Comparison of ENCODE assay signal across 1 cellular context in the genomic region with DNA sequence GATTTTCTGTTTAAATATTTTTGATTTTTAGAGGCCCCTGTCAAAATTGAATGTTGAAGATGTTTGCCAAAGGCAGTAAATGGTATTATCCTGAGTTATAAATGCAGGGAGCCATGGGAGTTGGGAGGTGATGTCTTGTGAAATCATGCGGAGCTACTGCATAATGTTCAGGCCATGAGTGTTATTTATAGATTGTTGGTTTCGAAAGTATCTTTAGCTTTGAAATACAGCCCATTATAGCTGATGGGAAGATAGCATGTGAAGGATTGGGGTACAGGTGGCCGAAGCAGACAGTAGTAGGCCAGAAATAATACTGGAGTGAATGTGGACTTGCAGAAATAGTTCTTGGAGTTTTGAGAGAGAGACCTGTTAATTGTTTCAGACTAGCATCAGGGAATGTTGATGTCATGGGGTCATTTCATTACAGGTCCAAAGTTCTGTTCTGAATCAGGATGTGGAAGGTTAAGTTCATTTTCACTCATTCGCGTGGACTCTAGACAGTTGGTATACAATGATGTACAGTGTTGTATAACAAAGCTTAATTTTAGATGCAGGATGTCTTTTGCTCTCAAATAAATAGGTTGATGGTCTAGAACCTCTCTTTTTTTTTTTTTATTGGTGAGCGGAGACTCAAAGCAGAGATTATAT.
TF ChIP-seq lines count a peak whose summit lies in the region.

No MANE protein-coding gene starts in this region.

TF ChIP-seq in GM12878, 131 proteins besides CTCF, POLR2A, EP300 and RAD21 (continued from another document and continues in another):
- TF ChIP-seq CUX1 (IDR thresholded peaks at IDR 0.05; ENCODE audit: insufficient replicate concordance, low read depth, low read length) (no peak), HDAC2 (IDR thresholded peaks at IDR 0.05) (no peak), MEF2B (IDR thresholded peaks at IDR 0.05; ENCODE audit: partially characterized antibody, poor library complexity, severe bottlenecking) (peak; percentile 66), LARP7 (IDR thresholded peaks at IDR 0.05) (no peak), NKRF (conservative IDR thresholded peaks at IDR 0.05) (no peak), GABPA (IDR thresholded peaks at IDR 0.05; ENCODE audit: low read depth) (no peak), SIX5 (IDR thresholded peaks at IDR 0.05; ENCODE audit: low read depth, low read length, severe bottlenecking) (no peak), CHD2 (IDR thresholded peaks at IDR 0.05; ENCODE audit: borderline replicate concordance, low read depth, low read length) (no peak), PAX5 (IDR thresholded peaks at IDR 0.05; ENCODE audit: borderline replicate concordance, low read depth, low read length) (0 out of 2 replicates have a peak, but pooled peaks have one; percentile 25), STAT1 (conservative IDR thresholded peaks at IDR 0.05) (no peak), POLR2AphosphoS5 (IDR thresholded peaks at IDR 0.05; ENCODE audit: low read length) (no peak), SREBF1 (IDR thresholded peaks at IDR 0.05; ENCODE audit: low read length) (no peak), CHD1 (IDR thresholded peaks at IDR 0.05; ENCODE audit: low read depth, low read length) (no peak), ZNF24 (IDR thresholded peaks at IDR 0.05) (no peak), RBBP5 (conservative IDR thresholded peaks at IDR 0.05) (no peak), BMI1 (IDR thresholded peaks at IDR 0.05; ENCODE audit: borderline replicate concordance) (no peak), IKZF2 (IDR thresholded peaks at IDR 0.05) (0 out of 4 replicates have a peak, but pooled peaks of 1 of the 2 experiments have one; percentile 21), EED (IDR thresholded peaks at IDR 0.05; ENCODE audit: low read depth) (peak; percentile 54; the same call in 1 of the 2 replicates), RAD51 (IDR thresholded peaks at IDR 0.05) (no peak), ZBTB33 (IDR thresholded peaks at IDR 0.05) (no peak), NR2F1 (conservative IDR thresholded peaks at IDR 0.05) (peak; percentile 43), ZBTB4 (CRISPR knock-in tag; IDR thresholded peaks at IDR 0.05) (no peak), PRDM15 (CRISPR knock-in tag; IDR thresholded peaks at IDR 0.05) (no peak), SP1 (IDR thresholded peaks at IDR 0.05; ENCODE audit: low read depth, low read length) (no peak), NBN (IDR thresholded peaks at IDR 0.05) (0 out of 2 replicates have a peak, but pooled peaks have one; percentile 19), ZBED1 (IDR thresholded peaks at IDR 0.05; ENCODE audit: borderline replicate concordance) (no peak), HDAC6 (IDR thresholded peaks at IDR 0.05; ENCODE audit: unreplicated experiment) (no peak), CEBPZ (IDR thresholded peaks at IDR 0.05; ENCODE audit: low read depth, low read length) (no peak), SIN3A (IDR thresholded peaks at IDR 0.05; ENCODE audit: low read depth, low read length) (no peak), JUND (IDR thresholded peaks at IDR 0.05; ENCODE audit: low read depth, low read length) (no peak), ATF2 (IDR thresholded peaks at IDR 0.05; ENCODE audit: low read length) (peak; percentile 38), ZNF622 (IDR thresholded peaks at IDR 0.05) (no peak)
- TF ChIP-seq, protein P1, sequence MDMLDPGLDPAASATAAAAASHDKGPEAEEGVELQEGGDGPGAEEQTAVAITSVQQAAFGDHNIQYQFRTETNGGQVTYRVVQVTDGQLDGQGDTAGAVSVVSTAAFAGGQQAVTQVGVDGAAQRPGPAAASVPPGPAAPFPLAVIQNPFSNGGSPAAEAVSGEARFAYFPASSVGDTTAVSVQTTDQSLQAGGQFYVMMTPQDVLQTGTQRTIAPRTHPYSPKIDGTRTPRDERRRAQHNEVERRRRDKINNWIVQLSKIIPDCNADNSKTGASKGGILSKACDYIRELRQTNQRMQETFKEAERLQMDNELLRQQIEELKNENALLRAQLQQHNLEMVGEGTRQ (IDR thresholded peaks at IDR 0.05; ENCODE audit: borderline replicate concordance, low read depth, low read length): no peak
